In genomic region chr12:123106640-123107359, GRCh38 we compare ENCODE assay signal across 8 cellular contexts. TPM values are rescaled to one million over a fixed set of nuclear protein-coding genes. Genes with fewer than 3 reads are reported as not detected.
DNase-seq lines count a peak whose midpoint lies in the region; ATAC-seq and TF ChIP-seq lines count a peak whose summit lies in the region.

No MANE protein-coding gene starts in this region.

- no peak overlapping the region for H2AFZ ChIP-seq in hepatocyte

- intact Hi-C loops in tibial artery (cut with DNase I; ENCODE audit: low total_unique reads) = no loop called here

- no peak overlapping the region for H3K4me2 ChIP-seq in hepatocyte

- H3K4me3 ChIP-seq in HUES6 (ENCODE audit: low read depth, low read length) = no peak overlapping the region
- H3K4me3 ChIP-seq in effector memory CD4-positive, alpha-beta T cell (ENCODE audit: insufficient read depth, low read depth, low read length, poor library complexity, severe bottlenecking) = peak overlapping the region; percentile 16
- no peak overlapping the region for H3K4me3 ChIP-seq in hepatocyte
- H3K4me3 ChIP-seq in tibial artery = no peak overlapping the region

- H3K9me2 ChIP-seq in hepatocyte (replicated peaks; ENCODE audit: insufficient read depth) = no peaks in the 10 kb centered on the region

- H3K79me2 ChIP-seq in hepatocyte = no peaks in the 10 kb centered on the region

- TF ChIP-seq CTCF in hepatocyte (IDR thresholded peaks at IDR 0.05; ENCODE audit: poor library complexity) = no peak
- no peak for TF ChIP-seq CTCF in tibial artery (IDR thresholded peaks at IDR 0.05)

- DNase-seq in effector memory CD4-positive, alpha-beta T cell = peak; percentile 5 to 25 (median 6)
- DNase-seq in stimulated activated CD4-positive, alpha-beta T cell treated with anti-CD3 and anti-CD28 coated beads, Interleukin-4, amount 100 ng/mL, for 24 hours = peak; percentile 53
- DNase-seq in hepatocyte (ENCODE audit: low spot score) = no peak
- no peak for DNase-seq in NCI-H1092 treated with DMSO at 0.1 percent for 48 hours (lab: John Stamatoyannopoulos, UW)
- no peak for DNase-seq in tibial artery

- peak overlapping the region; percentile 67 for H3K9ac ChIP-seq in HUES6 (ENCODE audit: low read length)

- H3K27me3 ChIP-seq in HUES6 (ENCODE audit: control insufficient read depth, insufficient read depth, low read length) (no peaks in the 10 kb centered on the region), hepatocyte (no peaks in the 10 kb centered on the region), tibial artery (no peaks in the 10 kb centered on the region)
- no peaks in the 10 kb centered on the region for H3K27me3 ChIP-seq in effector memory CD4-positive, alpha-beta T cell (replicated peaks; ENCODE audit: control insufficient read depth, insufficient read depth, low read length, poor library complexity, severe bottlenecking)

- H3K36me3 ChIP-seq in HUES6 (ENCODE audit: control insufficient read depth, insufficient read depth, low read length) = no peaks in the 10 kb centered on the region
- H3K36me3 ChIP-seq in effector memory CD4-positive, alpha-beta T cell (ENCODE audit: control insufficient read depth, insufficient read depth, low read length) = no peaks in the 10 kb centered on the region
- no peaks in the 10 kb centered on the region for H3K36me3 ChIP-seq in hepatocyte (replicated peaks; ENCODE audit: insufficient read depth, low read depth)
- H3K36me3 ChIP-seq in tibial artery = peaks cover 0 to 14% (median 0%) of the 10 kb centered on the region in 3 donors

- H3K27ac ChIP-seq in HUES6 (ENCODE audit: low read depth, low read length) (peak overlapping the region; percentile 58; the same call in 1 of the 2 replicates), hepatocyte (no peak overlapping the region), tibial artery (no peak overlapping the region)
- peak overlapping the region; percentile 23 for H3K27ac ChIP-seq in effector memory CD4-positive, alpha-beta T cell (ENCODE audit: insufficient read depth, low read length, poor library complexity, severe bottlenecking)

- H3K9me3 ChIP-seq in HUES6 (ENCODE audit: control insufficient read depth, insufficient read depth, low read depth, low read length) (no peaks in the 10 kb centered on the region), hepatocyte (ENCODE audit: low read depth) (no peaks in the 10 kb centered on the region), tibial artery (no peaks in the 10 kb centered on the region)
- H3K9me3 ChIP-seq in effector memory CD4-positive, alpha-beta T cell (ENCODE audit: control insufficient read depth, low read length) = no peaks in the 10 kb centered on the region

- ATAC-seq in activated CD4-positive, CD25-positive, alpha-beta regulatory T cell treated with anti-CD3 and anti-CD28 coated beads, Interleukin-2, amount 50 U/mL, for 24 hours = peak; percentile 91 to 95
- no peak for ATAC-seq in HG03460 (IDR thresholded peaks at IDR 0.05; ENCODE audit: unreplicated experiment)

- 77% methylated on average over 9 of the region's 9 CpGs for WGBS in hepatocyte (ENCODE audit: low lambda C conversion rate, missing lambda C conversion rate)

- H3K4me1 ChIP-seq in HUES6 (ENCODE audit: control insufficient read depth, insufficient read depth, low read length) (peaks cover 65% of the 10 kb centered on the region), hepatocyte (ENCODE audit: insufficient read depth) (no peaks in the 10 kb centered on the region), tibial artery (peaks cover 0 to 11% (median 0%) of the 10 kb centered on the region in 4 donors)
- H3K4me1 ChIP-seq in effector memory CD4-positive, alpha-beta T cell (ENCODE audit: control insufficient read depth, insufficient read depth, low read length, poor library complexity, severe bottlenecking) = peaks cover 22% of the 10 kb centered on the region

- no peaks in the 10 kb centered on the region for H4K20me1 ChIP-seq in hepatocyte (ENCODE audit: insufficient read depth, poor library complexity, severe bottlenecking)

RNA-seq across cellular contexts. Expression of gene PITPNM2, which starts 44.1 kb away (rescaled TPM):
- total RNA-seq in hepatocyte = 2.2 and 3.6 TPM in 2 replicates
- polyA plus RNA-seq in hepatocyte = 5.7 and 6.3 TPM in 2 replicates

Comparison
In these comparisons a context has a peak if more than half of its experiments do, and no peak if none do; other contexts are left out.
1. H3K27ac ChIP-seq: peak in HUES6 (single experiment) and effector memory CD4-positive, alpha-beta T cell (single experiment); none in hepatocyte (single experiment) and tibial artery (0 of 2).
2. DNase-seq: peak in effector memory CD4-positive, alpha-beta T cell (3 of 3) and stimulated activated CD4-positive, alpha-beta T cell treated with anti-CD3 and anti-CD28 coated beads, Interleukin-4, amount 100 ng/mL, for 24 hours (single experiment); none in hepatocyte (single experiment), NCI-H1092 treated with DMSO at 0.1 percent for 48 hours (single experiment) and tibial artery (0 of 2).